ENCODE assay signal across 1 cellular context in genomic region chr9:121388140-121388925, GRCh38.
A peak's percentile ranks its signal among the peaks of the same experiment; 100 is the strongest.
TF ChIP-seq lines count a peak whose summit lies in the region.

No MANE protein-coding gene starts in this region.

TF ChIP-seq in K562, 482 proteins besides CTCF, POLR2A, EP300 and RAD21 (continued from another document):
- TF ChIP-seq E2F3 (CRISPR knock-in tag; IDR thresholded peaks at IDR 0.05): 0 out of 2 replicates have a peak, but pooled peaks have one; percentile 19
- TF ChIP-seq ZBTB17 (CRISPR knock-in tag; IDR thresholded peaks at IDR 0.05): peak; percentile 51; the same call in 1 of the 2 replicates
- TF ChIP-seq ZNF740 (CRISPR knock-in tag; IDR thresholded peaks at IDR 0.05): no peak
- 0 out of 4 replicates have a peak, but pooled peaks of 1 of the 2 experiments have one; percentile 33 for TF ChIP-seq ZNF740 (tag; IDR thresholded peaks at IDR 0.05)
- peak; percentile 43; the same call in 1 of the 2 replicates for TF ChIP-seq SMAD4 (CRISPR knock-in tag; conservative IDR thresholded peaks at IDR 0.05)
- TF ChIP-seq ID3 (CRISPR knock-in tag; IDR thresholded peaks at IDR 0.05): no peak
- 0 out of 2 replicates have a peak, but pooled peaks have one; percentile 59 for TF ChIP-seq ID3 (tag; IDR thresholded peaks at IDR 0.05)
- peak; percentile 96 for TF ChIP-seq ZNF311 (CRISPR knock-in tag; IDR thresholded peaks at IDR 0.05)
- peak; percentile 88 for TF ChIP-seq ZNF592 (IDR thresholded peaks at IDR 0.05)
- no peak for TF ChIP-seq ZKSCAN3 (CRISPR knock-in tag; IDR thresholded peaks at IDR 0.05)
- TF ChIP-seq LEF1 (IDR thresholded peaks at IDR 0.05): no peak
- TF ChIP-seq OTX1 (CRISPR knock-in tag; IDR thresholded peaks at IDR 0.05): no peak
- no peak for TF ChIP-seq EGR1 (conservative IDR thresholded peaks at IDR 0.05)
- TF ChIP-seq MECOM (CRISPR knock-in tag; IDR thresholded peaks at IDR 0.05): peak; percentile 42; the same call in 1 of the 2 replicates
- TF ChIP-seq KLF6 (CRISPR knock-in tag; IDR thresholded peaks at IDR 0.05; ENCODE audit: borderline replicate concordance): peak; percentile 50; the same call in 1 of the 2 replicates
- TF ChIP-seq ATF4 (CRISPR knock-in tag; IDR thresholded peaks at IDR 0.05): peak; percentile 50; the same call in 1 of the 2 replicates
- peak; percentile 49; the same call in 1 of the 2 replicates for TF ChIP-seq ILK (tag; IDR thresholded peaks at IDR 0.05; ENCODE audit: borderline replicate concordance, low read depth)
- TF ChIP-seq PTTG1 (tag; IDR thresholded peaks at IDR 0.05; ENCODE audit: low read depth): 0 out of 2 replicates have a peak, but pooled peaks have one; percentile 32
- 0 out of 2 replicates have a peak, but pooled peaks have one; percentile 73 for TF ChIP-seq ERF (CRISPR knock-in tag; IDR thresholded peaks at IDR 0.05)
- TF ChIP-seq HNRNPK (IDR thresholded peaks at IDR 0.05; ENCODE audit: low read depth, low read length, poor library complexity, severe bottlenecking): no peak
TF ChIP-seq in K562: peak in this region for 16.
